In genomic region chr2:36376992-36377738, GRCh38 we compare ENCODE assay signal across 12 cellular contexts. TPM values are rescaled to one million over a fixed set of nuclear protein-coding genes. Genes with fewer than 3 reads are reported as not detected.
DNase-seq lines count a peak whose midpoint lies in the region; ATAC-seq, FAIRE-seq and TF ChIP-seq lines count a peak whose summit lies in the region.
"Had no signal": no experiment of that assay in that cellular context is flagged by ENCODE, and none has a peak within 500 bp of the region (broad histone marks: within the 10 kb centered on the region; RNA-seq: fewer than 3 reads in every experiment).

No MANE protein-coding gene starts in this region.

- H3K4me2 ChIP-seq in fibroblast of lung (ENCODE audit: extremely low read depth, insufficient read depth, low read length) (no peak overlapping the region), osteoblast (ENCODE audit: insufficient read depth, low read length) (peak overlapping the region; percentile 10)
- H3K4me2 ChIP-seq: BLaER1 had no signal

- H3K79me2 ChIP-seq in fibroblast of lung (ENCODE audit: control insufficient read depth, insufficient read depth, low read length) (peaks cover 96% of the 10 kb centered on the region), osteoblast (ENCODE audit: insufficient read depth, low read length) (peaks cover 99% of the 10 kb centered on the region)

- no peak for DNase-seq in H54 (ENCODE audit: insufficient read length, low spot score)
- DNase-seq in RKO (ENCODE audit: low spot score): peak; percentile 8
- DNase-seq in fibroblast of lung (ENCODE audit: low read depth in 2 of 2): peak in 1 of 2 donors; percentile 44
- DNase-seq in osteoblast (ENCODE audit: insufficient read length, low spot score, missing footprints): no peak
- DNase-seq in HAP-1 (ENCODE audit: low spot score in 2 of 2): no peak
- no peak for DNase-seq in ovary
- no peak for DNase-seq in NCI-H2227 treated with DMSO at 0.1 percent for 48 hours (lab: John Stamatoyannopoulos, UW)
- DNase-seq: activated naive CD4-positive, alpha-beta T cell; NCI-H2081 had no signal

- no peak overlapping the region for H3K4me3 ChIP-seq in fibroblast of lung (replicated peaks in 1 of 4; ENCODE audit: control extremely low read depth in 1 of 4, insufficient read depth in 1 of 4, low read depth in 3 of 4, low read length in 4 of 4)
- no peak overlapping the region for H3K4me3 ChIP-seq in osteoblast (ENCODE audit: insufficient read depth, low read length)
- H3K4me3 ChIP-seq in HAP-1: no peak overlapping the region
- H3K4me3 ChIP-seq in ovary: no peak overlapping the region
- H3K4me3 ChIP-seq: BLaER1 had no signal

- H3K9ac ChIP-seq in fibroblast of lung (ENCODE audit: insufficient read depth, low read length): no peak overlapping the region
- H3K9ac ChIP-seq: BLaER1 had no signal

- H3K9me3 ChIP-seq in fibroblast of lung (ENCODE audit: control insufficient read depth, insufficient read depth, low read depth, low read length) (no peaks in the 10 kb centered on the region), osteoblast (ENCODE audit: low read depth, low read length) (no peaks in the 10 kb centered on the region), HAP-1 (no peaks in the 10 kb centered on the region), ovary (no peaks in the 10 kb centered on the region)
- H3K9me3 ChIP-seq: BLaER1 had no signal

- in situ Hi-C loops in HAP-1 (cut with MboI; ENCODE audit: low sequenced_read_pairs): no loop called here

- intact Hi-C loops in ovary (cut with DNase I): no loop called here

- H3K27me3 ChIP-seq in fibroblast of lung (ENCODE audit: control insufficient read depth, insufficient read depth, low read length) (no peaks in the 10 kb centered on the region), osteoblast (ENCODE audit: insufficient read depth, low read length) (no peaks in the 10 kb centered on the region), HAP-1 (ENCODE audit: low read depth) (no peaks in the 10 kb centered on the region), ovary (no peaks in the 10 kb centered on the region)
- H3K27me3 ChIP-seq: BLaER1 had no signal

- FAIRE-seq in H54 (lab: Jason Lieb, UNC): peak; percentile 62
- FAIRE-seq: GM19239 had no signal

- H3K4me1 ChIP-seq in fibroblast of lung (ENCODE audit: control insufficient read depth, extremely low read depth, insufficient read depth, low read length) (peaks cover 40% of the 10 kb centered on the region), osteoblast (ENCODE audit: insufficient read depth, low read length) (peaks cover 93% of the 10 kb centered on the region), HAP-1 (peaks cover 27% of the 10 kb centered on the region), ovary (ENCODE audit: insufficient read depth) (peaks cover 31% of the 10 kb centered on the region)
- H3K4me1 ChIP-seq: BLaER1 had no signal

- ATAC-seq in GM21381 (IDR thresholded peaks at IDR 0.05; ENCODE audit: unreplicated experiment): no peak

- no peak for TF ChIP-seq EP300 in ovary (IDR thresholded peaks at IDR 0.05)

- H4K20me1 ChIP-seq in fibroblast of lung (ENCODE audit: control insufficient read depth, extremely low read depth, insufficient read depth, low read length) (no peaks in the 10 kb centered on the region), osteoblast (ENCODE audit: insufficient read depth, low read length) (peaks cover 77% of the 10 kb centered on the region)

- no peak for TF ChIP-seq POLR2A in H54 (IDR thresholded peaks at IDR 0.05; ENCODE audit: low read depth, low read length)
- TF ChIP-seq POLR2A in ovary (IDR thresholded peaks at IDR 0.05): no peak

- H3K36me3 ChIP-seq in fibroblast of lung (ENCODE audit: control insufficient read depth, insufficient read depth, low read length): peaks cover 4% of the 10 kb centered on the region
- peaks cover 50% of the 10 kb centered on the region for H3K36me3 ChIP-seq in osteoblast (ENCODE audit: insufficient read depth, low read length)
- H3K36me3 ChIP-seq in HAP-1 (replicated peaks): no peaks in the 10 kb centered on the region
- H3K36me3 ChIP-seq in ovary: no peaks in the 10 kb centered on the region

- WGBS in ovary, 3 donors: 79 to 86% (median 86%) methylated on average over 5 of the region's 5 CpGs

- peak overlapping the region; percentile 10 for H3K27ac ChIP-seq in fibroblast of lung (ENCODE audit: insufficient read depth, low read length)
- peak overlapping the region; percentile 20 for H3K27ac ChIP-seq in osteoblast (ENCODE audit: low read depth, low read length)
- no peak overlapping the region for H3K27ac ChIP-seq in ovary
- H3K27ac ChIP-seq: BLaER1 had no signal

- no peak for TF ChIP-seq CTCF in fibroblast of lung (conservative IDR thresholded peaks at IDR 0.05 in 1 of 2, IDR thresholded peaks at IDR 0.05 in 1 of 2; ENCODE audit: low read depth in 1 of 2, low read length in 2 of 2)
- TF ChIP-seq CTCF in osteoblast (IDR thresholded peaks at IDR 0.05; ENCODE audit: extremely low read depth, low read depth, low read length): no peak
- no peak for TF ChIP-seq CTCF in ovary (IDR thresholded peaks at IDR 0.05)

- H2AFZ ChIP-seq in fibroblast of lung (ENCODE audit: low read length) (no peak overlapping the region), osteoblast (ENCODE audit: low read length) (no peak overlapping the region)

RNA-seq across cellular contexts. Expression of gene CRIM1, which starts 21.6 kb away (rescaled TPM):
- total RNA-seq in fibroblast of lung: 135 and 364 TPM in 2 replicates
- polyA plus RNA-seq in fibroblast of lung: 231 and 661 TPM in 2 replicates
- 157 and 490 TPM in 2 replicates for polyA plus RNA-seq in fibroblast of lung (2012)
- polyA minus RNA-seq in fibroblast of lung (ENCODE audit: low replicate concordance): 1,375 and 3,102 TPM in 2 replicates
- 321 and 362 TPM in 2 replicates for total RNA-seq in osteoblast
- total RNA-seq in ovary: 100 to 1,000 TPM in 1 of 7 donors, 10 to 100 TPM in 6; 58.6 to 134 (median 68.1) TPM
- polyA plus RNA-seq in ovary: 10 to 100 TPM; 38.4 to 65.0 TPM

Comparison
In these comparisons a context has a peak if more than half of its experiments do, and no peak if none do; other contexts are left out.
1. H3K27ac ChIP-seq: peak in fibroblast of lung (single experiment) and osteoblast (single experiment); none in ovary (0 of 2).